ENCODE assay signal across 9 cellular contexts in genomic region chr22:31148516-31148915, GRCh38. TPM values are rescaled to one million over a fixed set of nuclear protein-coding genes. Genes with fewer than 3 reads are reported as not detected.
DNase-seq lines count a peak whose midpoint lies in the region; ATAC-seq and TF ChIP-seq lines count a peak whose summit lies in the region.
"Had no signal": no experiment of that assay in that cellular context is flagged by ENCODE, and none has a peak within 500 bp of the region (broad histone marks: within the 10 kb centered on the region; RNA-seq: fewer than 3 reads in every experiment).

No MANE protein-coding gene starts in this region.

- H3K4me1 Mint-ChIP-seq in HFFc6 (ENCODE audit: low read depth) = peaks cover 23% of the 10 kb centered on the region

- peak overlapping the region; percentile 49 for H3K27ac ChIP-seq in layer of hippocampus (ENCODE audit: low read depth, low read length)
- peak overlapping the region; percentile 55 for H3K27ac ChIP-seq in smooth muscle cell (ENCODE audit: low read depth)
- H3K27ac ChIP-seq: epithelial cell of prostate had no signal

- H3K4me3 ChIP-seq in choroid plexus epithelial cell (ENCODE audit: low read depth, low read length) (no peak overlapping the region), smooth muscle cell (no peak overlapping the region)

- peak overlapping the region; percentile 82 for H2AFZ ChIP-seq in smooth muscle cell (ENCODE audit: low read depth)

- no peaks in the 10 kb centered on the region for H3K79me2 ChIP-seq in smooth muscle cell (ENCODE audit: low read depth)

- DNase-seq in HFFc6 = no peak
- peak; percentile 77 for DNase-seq in choroid plexus epithelial cell (ENCODE audit: low read depth)
- DNase-seq in smooth muscle cell (lab: John Stamatoyannopoulos, UW; ENCODE audit: unreplicated experiment) = no peak
- DNase-seq in NCI-H510A treated with DMSO at 0.1 percent for 48 hours (lab: John Stamatoyannopoulos, UW) = no peak
- no peak for DNase-seq in SKM-1 treated with dmso at 0.1 percent for 144 hours (lab: John Stamatoyannopoulos, UW; ENCODE audit: unreplicated experiment)
- no peak for DNase-seq in nucleus accumbens (lab: John Stamatoyannopoulos, UW)

- H3K4me3 Mint-ChIP-seq in HFFc6 = no peak overlapping the region

- peak overlapping the region; percentile 30; the same call in 1 of the 2 replicates for H3K27ac Mint-ChIP-seq in HFFc6

- H3K27me3 ChIP-seq in layer of hippocampus (ENCODE audit: control insufficient read depth, insufficient read depth, low read length) (no peaks in the 10 kb centered on the region), smooth muscle cell (ENCODE audit: low read depth) (no peaks in the 10 kb centered on the region)

- TF ChIP-seq CTCF in HFFc6 (IDR thresholded peaks at IDR 0.05) (no peak), choroid plexus epithelial cell (conservative IDR thresholded peaks at IDR 0.05; ENCODE audit: low read depth, low read length) (no peak), smooth muscle cell (IDR thresholded peaks at IDR 0.05; ENCODE audit: borderline replicate concordance, insufficient read depth, poor library complexity, severe bottlenecking) (no peak)

- H3F3A ChIP-seq in smooth muscle cell (ENCODE audit: low read depth) = no peaks in the 10 kb centered on the region

- peaks cover 10% of the 10 kb centered on the region for H3K36me3 Mint-ChIP-seq in HFFc6 (ENCODE audit: low read depth)

- H3K4me1 ChIP-seq in smooth muscle cell (ENCODE audit: low read depth) = no peaks in the 10 kb centered on the region

- 78% methylated on average over 1 of the region's 1 CpG for WGBS in smooth muscle cell (ENCODE audit: low lambda C conversion rate)

- no peaks in the 10 kb centered on the region for H3K36me3 ChIP-seq in smooth muscle cell (ENCODE audit: low read depth)

- no peaks in the 10 kb centered on the region for H3K27me3 Mint-ChIP-seq in HFFc6 (ENCODE audit: insufficient read depth)

- H3K9me3 Mint-ChIP-seq in HFFc6 = peaks cover 28% of the 10 kb centered on the region

- peak overlapping the region; percentile 46 for H3K4me2 ChIP-seq in smooth muscle cell

- no peaks in the 10 kb centered on the region for H3K9me3 ChIP-seq in smooth muscle cell (replicated peaks; ENCODE audit: low read depth)

- no peaks in the 10 kb centered on the region for H4K20me1 ChIP-seq in smooth muscle cell (ENCODE audit: low read depth)

- no peak overlapping the region for H3K9ac ChIP-seq in smooth muscle cell (ENCODE audit: low read depth)

- no peak for ATAC-seq in HG02884 (IDR thresholded peaks at IDR 0.05; ENCODE audit: unreplicated experiment)

RNA-seq across cellular contexts. Expression of gene PLA2G3, which starts 8.2 kb away (rescaled TPM):
- total RNA-seq in HFFc6 (2021; fragmentation: NEBNext Ultra II Directional; extraction: Animal tissue kit (Norgen Biotek cat#: 25700)) = under 1 TPM in 1 of 6 experiments, not detected in 5; 0.05 TPM
- total RNA-seq in smooth muscle cell = 0.04 and 0.09 TPM in 2 replicates
- 0.80 TPM in 1 of 2 replicates, not detected in the other for polyA plus RNA-seq in smooth muscle cell

RNA-seq across cellular contexts. Expression of gene RNF185, which starts 11.5 kb away (rescaled TPM):
- 10 to 100 TPM; 28.1 to 34.2 (median 30.0) TPM for total RNA-seq in HFFc6 (2021; fragmentation: NEBNext Ultra II Directional; extraction: Animal tissue kit (Norgen Biotek cat#: 25700))
- total RNA-seq in smooth muscle cell = 39.8 and 40.2 TPM in 2 replicates
- 41.8 and 45.0 TPM in 2 replicates for polyA plus RNA-seq in smooth muscle cell

RNA-seq across cellular contexts. Expression of gene INPP5J, which starts 25.8 kb away (rescaled TPM):
- 1 to 10 TPM in 4 of 6 experiments, under 1 TPM in 2; 0.69 to 1.6 (median 1.0) TPM for total RNA-seq in HFFc6 (2021; fragmentation: NEBNext Ultra II Directional; extraction: Animal tissue kit (Norgen Biotek cat#: 25700))
- total RNA-seq in smooth muscle cell = 1.2 TPM in 2 replicates
- polyA plus RNA-seq in smooth muscle cell = 0.66 and 2.1 TPM in 2 replicates

RNA-seq across cellular contexts. Expression of gene SELENOM, which starts 41.1 kb away (rescaled TPM):
- 100 to 1,000 TPM; 237 to 356 (median 265) TPM for total RNA-seq in HFFc6 (2021; fragmentation: NEBNext Ultra II Directional; extraction: Animal tissue kit (Norgen Biotek cat#: 25700))
- 450 and 487 TPM in 2 replicates for total RNA-seq in smooth muscle cell
- 547 and 600 TPM in 2 replicates for polyA plus RNA-seq in smooth muscle cell
